In the genomic region with DNA sequence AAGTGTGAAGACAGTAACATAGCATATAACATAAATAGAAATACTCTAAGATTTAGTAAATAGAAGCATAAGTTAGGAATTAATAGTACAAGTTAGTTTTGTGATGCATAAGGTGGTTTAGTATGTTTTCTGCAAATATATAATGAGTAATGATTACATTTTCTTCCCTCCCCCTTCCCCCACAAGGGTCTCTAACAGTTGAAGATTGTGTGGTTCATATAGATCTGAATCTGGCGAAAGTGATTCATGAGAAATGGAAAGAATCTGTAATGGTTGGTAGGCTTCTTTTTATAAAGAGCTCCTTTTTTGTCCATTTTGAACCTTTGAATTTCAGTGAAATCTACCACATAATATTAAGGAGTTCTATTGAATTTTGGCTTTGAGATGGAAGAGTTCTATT, we compare ENCODE assay signal across 18 cellular contexts.
DNase-seq lines count a peak whose midpoint lies in the region; ATAC-seq lines count a peak whose summit lies in the region.
"Had no signal": no experiment of that assay in that cellular context is flagged by ENCODE, and none has a peak within 500 bp of the region (broad histone marks: within the 10 kb centered on the region; RNA-seq: fewer than 3 reads in every experiment).

No MANE protein-coding gene starts in this region.

- H3K36me3 ChIP-seq in CD4-positive, CD25-positive, alpha-beta regulatory T cell (ENCODE audit: control insufficient read depth, insufficient read depth, low read length): peaks cover 8% of the 10 kb centered on the region
- no peaks in the 10 kb centered on the region for H3K36me3 ChIP-seq in naive thymus-derived CD4-positive, alpha-beta T cell (ENCODE audit: control insufficient read depth in 2 of 3, insufficient read depth in 3 of 3, low read length in 3 of 3)

- POLR2A ChIA-PET in T-cell (lab: Charles Lee): interaction anchor here in 1 of 2 donors (0.7 kb wide), 1 partner anchor 75 kb away, joined by 5 read pairs; no protein-coding TSS in a partner anchor
- POLR2A ChIA-PET in naive thymus-derived CD4-positive, alpha-beta T cell (lab: Charles Lee): interaction anchor here (0.6 kb wide), 1 partner anchor 65 kb away, joined by 3 read pairs; no protein-coding TSS in a partner anchor

- no peaks in the 10 kb centered on the region for H3K27me3 Mint-ChIP-seq in activated CD4-positive, alpha-beta T cell treated with anti-CD3 and anti-CD28 coated beads, Interleukin-2, amount 10 ng/mL, durations not matched to agents 24 days and 14 days
- no peaks in the 10 kb centered on the region for H3K27me3 Mint-ChIP-seq in CD4-positive, CD25-positive, alpha-beta regulatory T cell
- H3K27me3 Mint-ChIP-seq in T-cell: no peaks in the 10 kb centered on the region
- no peaks in the 10 kb centered on the region for H3K27me3 Mint-ChIP-seq in naive thymus-derived CD4-positive, alpha-beta T cell
- H3K27me3 Mint-ChIP-seq: IgD-negative memory B cell had no signal

- H3K27ac Mint-ChIP-seq in activated CD4-positive, alpha-beta T cell treated with anti-CD3 and anti-CD28 coated beads, Interleukin-2, amount 10 ng/mL, durations not matched to agents 24 days and 14 days: peak overlapping the region; percentile 66
- H3K27ac Mint-ChIP-seq in CD4-positive, CD25-positive, alpha-beta regulatory T cell: peak overlapping the region; percentile 7 to 49 (median 44)
- peak overlapping the region; percentile 61 to 82 for H3K27ac Mint-ChIP-seq in T-cell
- peak overlapping the region in 7 of 9 donors; percentile 35 to 91 (median 63) for H3K27ac Mint-ChIP-seq in naive thymus-derived CD4-positive, alpha-beta T cell
- H3K27ac Mint-ChIP-seq: IgD-negative memory B cell had no signal

- in situ Hi-C loops in KBM-7 (cut with MboI; ENCODE audit: low pct_unique_long_range_greater_than_20kb, low sequenced_read_pairs): no loop called here

- peaks cover 22% of the 10 kb centered on the region for H3K4me1 Mint-ChIP-seq in activated CD4-positive, alpha-beta T cell treated with anti-CD3 and anti-CD28 coated beads, Interleukin-2, amount 10 ng/mL, durations not matched to agents 24 days and 14 days
- H3K4me1 Mint-ChIP-seq in CD4-positive, CD25-positive, alpha-beta regulatory T cell: peaks cover 15 to 43% (median 30%) of the 10 kb centered on the region in 4 donors
- H3K4me1 Mint-ChIP-seq in T-cell: peaks cover 41 to 49% (median 49%) of the 10 kb centered on the region in 3 donors
- H3K4me1 Mint-ChIP-seq in naive thymus-derived CD4-positive, alpha-beta T cell: peaks cover 4 to 72% (median 56%) of the 10 kb centered on the region in 7 donors

- H3K4me3 Mint-ChIP-seq in activated CD4-positive, alpha-beta T cell treated with anti-CD3 and anti-CD28 coated beads, Interleukin-2, amount 10 ng/mL, durations not matched to agents 24 days and 14 days: no peak overlapping the region
- H3K4me3 Mint-ChIP-seq in CD4-positive, CD25-positive, alpha-beta regulatory T cell: peak overlapping the region in 1 of 4 donors; percentile 10
- no peak overlapping the region for H3K4me3 Mint-ChIP-seq in T-cell
- no peak overlapping the region for H3K4me3 Mint-ChIP-seq in naive thymus-derived CD4-positive, alpha-beta T cell
- H3K4me3 Mint-ChIP-seq: IgD-negative memory B cell had no signal

- peaks cover 40% of the 10 kb centered on the region for H3K36me3 Mint-ChIP-seq in activated CD4-positive, alpha-beta T cell treated with anti-CD3 and anti-CD28 coated beads, Interleukin-2, amount 10 ng/mL, durations not matched to agents 24 days and 14 days (ENCODE audit: low read depth)
- H3K36me3 Mint-ChIP-seq in CD4-positive, CD25-positive, alpha-beta regulatory T cell: peaks cover 10% of the 10 kb centered on the region
- H3K36me3 Mint-ChIP-seq in T-cell: peaks cover 11% of the 10 kb centered on the region
- peaks cover 0 to 30% (median 8%) of the 10 kb centered on the region in 5 donors for H3K36me3 Mint-ChIP-seq in naive thymus-derived CD4-positive, alpha-beta T cell

- no peak overlapping the region for H3K4me3 ChIP-seq in CD4-positive, CD25-positive, alpha-beta regulatory T cell (ENCODE audit: low read depth, low read length)
- no peak overlapping the region for H3K4me3 ChIP-seq in naive thymus-derived CD4-positive, alpha-beta T cell (ENCODE audit: low read length)

- no peak for DNase-seq in activated CD4-positive, alpha-beta T cell treated with anti-CD3 and anti-CD28 coated beads, Interleukin-2, amount 10 ng/mL, durations not matched to agents 24 days and 14 days
- DNase-seq in activated CD4-positive, alpha-beta T cell treated with anti-CD3 and anti-CD28 coated beads for 1 hour: no peak
- DNase-seq in CD4-positive, CD25-positive, alpha-beta regulatory T cell: no peak
- DNase-seq in T-cell (no peak), KBM-7 (no peak)
- DNase-seq in naive thymus-derived CD4-positive, alpha-beta T cell: no peak
- DNase-seq: DMS79 treated with DMSO at 0.1 percent for 48 hours, GDM1, GOT3, MV-4-11, NCI-H1417 treated with DMSO at 0.1 percent for 48 hours, NCI-H2029, NCI-H510A treated with DMSO at 0.1 percent for 48 hours, RPMI8226 had no signal

- no peaks in the 10 kb centered on the region for H3K9me3 Mint-ChIP-seq in activated CD4-positive, alpha-beta T cell treated with anti-CD3 and anti-CD28 coated beads, Interleukin-2, amount 10 ng/mL, durations not matched to agents 24 days and 14 days
- H3K9me3 Mint-ChIP-seq in CD4-positive, CD25-positive, alpha-beta regulatory T cell: peaks cover 0 to 2% (median 0%) of the 10 kb centered on the region in 7 donors
- H3K9me3 Mint-ChIP-seq in T-cell: no peaks in the 10 kb centered on the region
- H3K9me3 Mint-ChIP-seq in naive thymus-derived CD4-positive, alpha-beta T cell: no peaks in the 10 kb centered on the region
- H3K9me3 Mint-ChIP-seq: IgD-negative memory B cell had no signal

- CTCF ChIA-PET in T-cell (lab: Charles Lee): interaction anchor here in 1 of 2 donors (0.6 kb wide), 1 partner anchor 229 kb away, joined by 3 read pairs; no protein-coding TSS in a partner anchor
- CTCF ChIA-PET in naive thymus-derived CD4-positive, alpha-beta T cell (lab: Charles Lee): interaction anchor here (0.7 kb wide), 1 partner anchor 185 kb away, joined by 3 read pairs; no protein-coding TSS in a partner anchor

- no peak for ATAC-seq in CD4-positive, CD25-positive, alpha-beta regulatory T cell (ENCODE audit: low read depth in 2 of 2)
- ATAC-seq in T-cell (replicated peaks in 1 of 4) (no peak), GM21515 (IDR thresholded peaks at IDR 0.05; ENCODE audit: unreplicated experiment) (no peak), HG03457 (IDR thresholded peaks at IDR 0.05; ENCODE audit: unreplicated experiment) (no peak)
- no peak for ATAC-seq in naive thymus-derived CD4-positive, alpha-beta T cell

- H3K27me3 ChIP-seq in CD4-positive, CD25-positive, alpha-beta regulatory T cell (ENCODE audit: control insufficient read depth, insufficient read depth, low read length): no peaks in the 10 kb centered on the region
- H3K27me3 ChIP-seq in naive thymus-derived CD4-positive, alpha-beta T cell (ENCODE audit: control insufficient read depth in 2 of 2, insufficient read depth in 2 of 2, low read length in 2 of 2): no peaks in the 10 kb centered on the region

- no peak overlapping the region for H3K27ac ChIP-seq in CD4-positive, CD25-positive, alpha-beta regulatory T cell (ENCODE audit: insufficient read depth, low read length, poor library complexity, severe bottlenecking)
- peak overlapping the region; percentile 7 for H3K27ac ChIP-seq in naive thymus-derived CD4-positive, alpha-beta T cell (ENCODE audit: low read depth, low read length)
- H3K27ac ChIP-seq: C4-2B had no signal

- intact Hi-C loops in activated CD4-positive, alpha-beta T cell treated with anti-CD3 and anti-CD28 coated beads, Interleukin-2, amount 10 ng/mL, durations not matched to agents 24 days and 14 days (cut with micrococcal nuclease): loop anchor here (5.0 kb wide), 1 partner anchor 66 kb away; the partner anchor contains the start of gene N4BP2
- intact Hi-C loops in naive thymus-derived CD4-positive, alpha-beta T cell (cut with micrococcal nuclease): loop anchor here (1.0 to 5.0 kb wide), 3 partner anchors 66 to 426 kb away; partner anchors contain the start of genes N4BP2 (in 2 of the 2) and UBE2K (in 1 of the 2)

- peaks cover 11% of the 10 kb centered on the region for H3K4me1 ChIP-seq in CD4-positive, CD25-positive, alpha-beta regulatory T cell (ENCODE audit: control insufficient read depth, insufficient read depth, low read length, poor library complexity, severe bottlenecking)
- peaks cover 7 to 28% of the 10 kb centered on the region in 2 donors for H3K4me1 ChIP-seq in naive thymus-derived CD4-positive, alpha-beta T cell (ENCODE audit: control insufficient read depth in 2 of 2, insufficient read depth in 2 of 2, low read length in 2 of 2)

- no peaks in the 10 kb centered on the region for H3K9me3 ChIP-seq in CD4-positive, CD25-positive, alpha-beta regulatory T cell (ENCODE audit: control insufficient read depth in 2 of 2, low read length in 2 of 2)
- no peaks in the 10 kb centered on the region for H3K9me3 ChIP-seq in naive thymus-derived CD4-positive, alpha-beta T cell (ENCODE audit: control insufficient read depth in 2 of 3, low read length in 3 of 3)
